In the genomic region with DNA sequence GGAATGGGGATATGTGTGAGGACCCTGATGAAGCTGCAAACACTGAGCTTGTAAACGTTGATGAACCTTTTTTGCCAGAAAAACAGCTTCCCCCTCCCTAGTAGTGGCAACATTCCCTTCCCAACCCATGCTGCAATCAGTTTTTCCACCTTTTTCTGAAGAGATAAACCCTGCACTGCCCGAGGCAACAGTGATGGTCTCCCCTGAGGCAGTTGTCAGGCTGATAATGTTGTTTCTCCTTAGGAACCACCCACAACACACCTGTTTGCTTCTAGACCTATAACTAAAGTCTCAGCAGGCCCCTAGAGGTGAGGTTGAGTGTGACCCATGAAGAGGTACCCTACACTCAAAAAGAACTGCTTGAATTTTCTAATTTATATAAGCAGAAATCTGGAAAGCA, we compare ENCODE assay signal across 1 cellular context.
TF ChIP-seq lines count a peak whose summit lies in the region.

No MANE protein-coding gene starts in this region.

TF ChIP-seq in IMR-90, 13 proteins besides CTCF, POLR2A, EP300 and RAD21:
- TF ChIP-seq MXI1 (IDR thresholded peaks at IDR 0.05; ENCODE audit: borderline replicate concordance, low read depth, low read length) (no peak), ELK1 (IDR thresholded peaks at IDR 0.05; ENCODE audit: borderline replicate concordance, low read depth, low read length) (no peak), SMC3 (IDR thresholded peaks at IDR 0.05; ENCODE audit: low read depth, low read length) (no peak), CHD1 (IDR thresholded peaks at IDR 0.05; ENCODE audit: low read depth, low read length) (no peak), CEBPB (IDR thresholded peaks at IDR 0.05; ENCODE audit: low read depth, low read length) (no peak)
